Comparison of ENCODE assay signal across 1 cellular context in genomic region chr21:36909423-36909822, GRCh38.
TF ChIP-seq lines count a peak whose summit lies in the region.

No MANE protein-coding gene starts in this region.

TF ChIP-seq in A549, 52 proteins besides CTCF, POLR2A, EP300 and RAD21 (continued from another document):
- no peak for TF ChIP-seq FOSL2 (IDR thresholded peaks at IDR 0.05)
- TF ChIP-seq FOSL2 (CRISPR knock-in tag; IDR thresholded peaks at IDR 0.05), result no peak; the same call in 1 of the 2 replicates
- no peak for TF ChIP-seq TFCP2L1 (CRISPR knock-in tag; IDR thresholded peaks at IDR 0.05)
- no peak for TF ChIP-seq HOXA7 (CRISPR knock-in tag; IDR thresholded peaks at IDR 0.05)
- TF ChIP-seq SMC3 (IDR thresholded peaks at IDR 0.05), result no peak
- TF ChIP-seq PHF8 (IDR thresholded peaks at IDR 0.05; ENCODE audit: borderline replicate concordance, low read depth), result no peak
- TF ChIP-seq ZFP36 (IDR thresholded peaks at IDR 0.05; ENCODE audit: borderline replicate concordance, partially characterized antibody), result no peak
- no peak for TF ChIP-seq EHF (CRISPR knock-in tag; IDR thresholded peaks at IDR 0.05)
- TF ChIP-seq HDAC2 (IDR thresholded peaks at IDR 0.05), result no peak
- TF ChIP-seq BHLHE40 (IDR thresholded peaks at IDR 0.05; ENCODE audit: low read depth, low read length), result no peak
- TF ChIP-seq USF2 (IDR thresholded peaks at IDR 0.05), result no peak
- no peak for TF ChIP-seq HES2 (IDR thresholded peaks at IDR 0.05)
- peak; percentile 49 for TF ChIP-seq HOXB13 (CRISPR knock-in tag; IDR thresholded peaks at IDR 0.05; ENCODE audit: low read depth)
- TF ChIP-seq NFE2L2 (conservative IDR thresholded peaks at IDR 0.05; ENCODE audit: low read length), result no peak
- peak; percentile 73 to 85 for TF ChIP-seq CEBPB (IDR thresholded peaks at IDR 0.05)
- no peak for TF ChIP-seq KDM1A (IDR thresholded peaks at IDR 0.05; ENCODE audit: low read depth)
- TF ChIP-seq MAZ (IDR thresholded peaks at IDR 0.05; ENCODE audit: borderline replicate concordance, low read depth, low read length), result no peak
- TF ChIP-seq HMGXB4 (CRISPR knock-in tag; IDR thresholded peaks at IDR 0.05; ENCODE audit: borderline replicate concordance), result no peak
- TF ChIP-seq ATOH8 (CRISPR knock-in tag; IDR thresholded peaks at IDR 0.05; ENCODE audit: low read depth), result peak; percentile 66; the same call in 1 of the 2 replicates
- no peak for TF ChIP-seq JUNB (IDR thresholded peaks at IDR 0.05)
- no peak for TF ChIP-seq SREBF2 (IDR thresholded peaks at IDR 0.05)
- TF ChIP-seq REST (IDR thresholded peaks at IDR 0.05), result no peak
- TF ChIP-seq ESRRA (IDR thresholded peaks at IDR 0.05; ENCODE audit: borderline replicate concordance, low read length), result no peak
- TF ChIP-seq POLR2AphosphoS2 (conservative IDR thresholded peaks at IDR 0.05; ENCODE audit: low read length), result no peak
- TF ChIP-seq MYC (IDR thresholded peaks at IDR 0.05; ENCODE audit: borderline replicate concordance, low read length), result no peak
- no peak for TF ChIP-seq HOXB5 (CRISPR knock-in tag; IDR thresholded peaks at IDR 0.05)
- TF ChIP-seq ZC3H11A (IDR thresholded peaks at IDR 0.05), result no peak
- no peak for TF ChIP-seq ZSCAN20 (CRISPR knock-in tag; IDR thresholded peaks at IDR 0.05)
- TF ChIP-seq RARB (CRISPR knock-in tag; IDR thresholded peaks at IDR 0.05), result no peak; the same call in 1 of the 2 replicates
- no peak for TF ChIP-seq CHD4 (IDR thresholded peaks at IDR 0.05; ENCODE audit: borderline replicate concordance)
- TF ChIP-seq HEYL (CRISPR knock-in tag; IDR thresholded peaks at IDR 0.05), result no peak
- 0 out of 2 replicates have a peak, but pooled peaks have one; percentile 25 for TF ChIP-seq PBX3 (IDR thresholded peaks at IDR 0.05)
- no peak for TF ChIP-seq ELK1 (IDR thresholded peaks at IDR 0.05; ENCODE audit: low read depth, low read length)
- no peak for TF ChIP-seq E2F6 (IDR thresholded peaks at IDR 0.05; ENCODE audit: borderline replicate concordance, low read depth)
- TF ChIP-seq NPAS2 (CRISPR knock-in tag; IDR thresholded peaks at IDR 0.05; ENCODE audit: borderline replicate concordance), result no peak
- no peak for TF ChIP-seq MAFK (IDR thresholded peaks at IDR 0.05; ENCODE audit: partially characterized antibody)
